8 cellular contexts compared by ENCODE assay signal in genomic region chr3:19931180-19931692, GRCh38. TPM values are rescaled to one million over a fixed set of nuclear protein-coding genes. Genes with fewer than 3 reads are reported as not detected.
A peak's percentile ranks its signal among the peaks of the same experiment; 100 is the strongest.
DNase-seq lines count a peak whose midpoint lies in the region; ATAC-seq and TF ChIP-seq lines count a peak whose summit lies in the region.

No MANE protein-coding gene starts in this region.

- H3K9me3 ChIP-seq in heart right ventricle, result no peaks in the 10 kb centered on the region

- peak overlapping the region in 1 of 10 donors; percentile 74 for H3K27ac ChIP-seq in heart right ventricle

- intact Hi-C loops in heart right ventricle (cut with DNase I), result no loop called here
- intact Hi-C loops in left colon (cut with DNase I, micrococcal nuclease), result no loop called here

- ATAC-seq in GM18868 (IDR thresholded peaks at IDR 0.05; ENCODE audit: unreplicated experiment) (peak; percentile 90), GM21825 (IDR thresholded peaks at IDR 0.05; ENCODE audit: unreplicated experiment) (peak; percentile 89), heart right ventricle (no peak), left colon (no peak)

- peaks cover 0 to 11% (median 4%) of the 10 kb centered on the region in 7 donors for H3K27me3 ChIP-seq in heart right ventricle

- no peak overlapping the region for H3K4me3 ChIP-seq in heart right ventricle

- H3K4me1 ChIP-seq in heart right ventricle, result peaks cover 0 to 21% (median 0%) of the 10 kb centered on the region in 9 donors

- 54 to 65% methylated on average over 2 of the region's 2 CpGs for WGBS in heart right ventricle, 2 donors

- H3K36me3 ChIP-seq in heart right ventricle, result no peaks in the 10 kb centered on the region

- TF ChIP-seq CTCF in heart right ventricle (IDR thresholded peaks at IDR 0.05), result no peak

- DNase-seq in MV-4-11 (lab: John Stamatoyannopoulos, UW) (peak; percentile 93), medulla oblongata (ENCODE audit: extremely low spot score) (peak; percentile 80), NCI-H1436 (lab: John Stamatoyannopoulos, UW) (no peak), heart right ventricle (no peak), left colon (no peak)
- DNase-seq in central memory CD4-positive, alpha-beta T cell, result no peak

RNA-seq across cellular contexts. Expression of gene EFHB, which starts 2.8 kb away (rescaled TPM):
- total RNA-seq in heart right ventricle, result under 1 TPM in 8 of 10 donors, not detected in 2; 0.34 to 0.94 (median 0.64) TPM
- 1 to 10 TPM in 1 of 2 donors, under 1 TPM in 1; 0.19 to 1.6 TPM for polyA plus RNA-seq in heart right ventricle
- 1 to 10 TPM in 1 of 2 donors, under 1 TPM in 1; 0.55 to 2.4 TPM for total RNA-seq in left colon

RNA-seq across cellular contexts. Expression of gene RAB5A, which starts 15.7 kb away (rescaled TPM):
- 10 to 100 TPM; 52.2 to 80.9 (median 66.9) TPM for total RNA-seq in heart right ventricle
- 10 to 100 TPM; 33.9 to 41.3 TPM for polyA plus RNA-seq in heart right ventricle
- 10 to 100 TPM; 67.1 to 75.5 TPM for total RNA-seq in left colon

Comparison
In these comparisons a context has a peak if more than half of its experiments do, and no peak if none do; other contexts are left out.
1. ATAC-seq: peak in GM18868 (single experiment) and GM21825 (single experiment); none in heart right ventricle (0 of 8) and left colon (single experiment).
2. DNase-seq: peak in MV-4-11 (single experiment) and medulla oblongata (single experiment); none in NCI-H1436 (single experiment), central memory CD4-positive, alpha-beta T cell (single experiment), heart right ventricle (0 of 2) and left colon (0 of 2).